Comparison of ENCODE assay signal across 1 cellular context in genomic region chr5:37086466-37087178, GRCh38.
TF ChIP-seq lines count a peak whose summit lies in the region.

No MANE protein-coding gene starts in this region.

TF ChIP-seq in HepG2, 621 proteins besides CTCF, POLR2A, EP300 and RAD21 (continued from another document and continues in another):
- TF ChIP-seq ZNF142 (CRISPR knock-in tag; IDR thresholded peaks at IDR 0.05) (no peak), NRL (CRISPR knock-in tag; IDR thresholded peaks at IDR 0.05; ENCODE audit: borderline replicate concordance) (no peak), ZNF367 (CRISPR knock-in tag; IDR thresholded peaks at IDR 0.05; ENCODE audit: borderline replicate concordance) (no peak), TRIM24 (CRISPR knock-in tag; IDR thresholded peaks at IDR 0.05) (no peak), YEATS2 (CRISPR knock-in tag; IDR thresholded peaks at IDR 0.05; ENCODE audit: borderline replicate concordance) (no peak), ZNF619 (CRISPR knock-in tag; IDR thresholded peaks at IDR 0.05) (no peak), RARA (CRISPR knock-in tag; IDR thresholded peaks at IDR 0.05) (0 out of 2 replicates have a peak, but pooled peaks have one; percentile 10), SMYD3 (CRISPR knock-in tag; IDR thresholded peaks at IDR 0.05) (no peak), ZBTB8A (CRISPR knock-in tag; IDR thresholded peaks at IDR 0.05; ENCODE audit: borderline replicate concordance, low read depth) (no peak), SIN3B (IDR thresholded peaks at IDR 0.05; ENCODE audit: low read length) (no peak), HMG20B (CRISPR knock-in tag; conservative IDR thresholded peaks at IDR 0.05) (0 out of 2 replicates have a peak, but pooled peaks have one; percentile 19), ZNF253 (CRISPR knock-in tag; IDR thresholded peaks at IDR 0.05; ENCODE audit: borderline replicate concordance) (no peak), RBAK (CRISPR knock-in tag; IDR thresholded peaks at IDR 0.05) (no peak), NKX3-1 (CRISPR knock-in tag; IDR thresholded peaks at IDR 0.05) (no peak), ZNF17 (CRISPR knock-in tag; IDR thresholded peaks at IDR 0.05) (no peak), FOXA3 (CRISPR knock-in tag; IDR thresholded peaks at IDR 0.05) (peak; percentile 73), TP53 (CRISPR knock-in tag; conservative IDR thresholded peaks at IDR 0.05) (no peak), SKIL (CRISPR knock-in tag; IDR thresholded peaks at IDR 0.05; ENCODE audit: borderline replicate concordance) (no peak), THYN1 (CRISPR knock-in tag; IDR thresholded peaks at IDR 0.05; ENCODE audit: borderline replicate concordance, low read depth) (no peak), FOSL1 (CRISPR knock-in tag; IDR thresholded peaks at IDR 0.05; ENCODE audit: borderline replicate concordance) (no peak), ZNF225 (CRISPR knock-in tag; IDR thresholded peaks at IDR 0.05) (no peak), TBX3 (IDR thresholded peaks at IDR 0.05; ENCODE audit: borderline replicate concordance) (peak; percentile 94), NFYC (CRISPR knock-in tag; IDR thresholded peaks at IDR 0.05) (no peak), TGIF2 (CRISPR knock-in tag; IDR thresholded peaks at IDR 0.05) (no peak)
- TF ChIP-seq, protein P1, sequence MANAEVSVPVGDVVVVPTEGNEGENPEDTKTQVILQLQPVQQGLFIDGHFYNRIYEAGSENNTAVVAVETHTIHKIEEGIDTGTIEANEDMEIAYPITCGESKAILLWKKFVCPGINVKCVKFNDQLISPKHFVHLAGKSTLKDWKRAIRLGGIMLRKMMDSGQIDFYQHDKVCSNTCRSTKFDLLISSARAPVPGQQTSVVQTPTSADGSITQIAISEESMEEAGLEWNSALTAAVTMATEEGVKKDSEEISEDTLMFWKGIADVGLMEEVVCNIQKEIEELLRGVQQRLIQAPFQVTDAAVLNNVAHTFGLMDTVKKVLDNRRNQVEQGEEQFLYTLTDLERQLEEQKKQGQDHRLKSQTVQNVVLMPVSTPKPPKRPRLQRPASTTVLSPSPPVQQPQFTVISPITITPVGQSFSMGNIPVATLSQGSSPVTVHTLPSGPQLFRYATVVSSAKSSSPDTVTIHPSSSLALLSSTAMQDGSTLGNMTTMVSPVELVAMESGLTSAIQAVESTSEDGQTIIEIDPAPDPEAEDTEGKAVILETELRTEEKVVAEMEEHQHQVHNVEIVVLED (CRISPR knock-in tag; IDR thresholded peaks at IDR 0.05; ENCODE audit: borderline replicate concordance) = no peak
- TF ChIP-seq, protein P2, sequence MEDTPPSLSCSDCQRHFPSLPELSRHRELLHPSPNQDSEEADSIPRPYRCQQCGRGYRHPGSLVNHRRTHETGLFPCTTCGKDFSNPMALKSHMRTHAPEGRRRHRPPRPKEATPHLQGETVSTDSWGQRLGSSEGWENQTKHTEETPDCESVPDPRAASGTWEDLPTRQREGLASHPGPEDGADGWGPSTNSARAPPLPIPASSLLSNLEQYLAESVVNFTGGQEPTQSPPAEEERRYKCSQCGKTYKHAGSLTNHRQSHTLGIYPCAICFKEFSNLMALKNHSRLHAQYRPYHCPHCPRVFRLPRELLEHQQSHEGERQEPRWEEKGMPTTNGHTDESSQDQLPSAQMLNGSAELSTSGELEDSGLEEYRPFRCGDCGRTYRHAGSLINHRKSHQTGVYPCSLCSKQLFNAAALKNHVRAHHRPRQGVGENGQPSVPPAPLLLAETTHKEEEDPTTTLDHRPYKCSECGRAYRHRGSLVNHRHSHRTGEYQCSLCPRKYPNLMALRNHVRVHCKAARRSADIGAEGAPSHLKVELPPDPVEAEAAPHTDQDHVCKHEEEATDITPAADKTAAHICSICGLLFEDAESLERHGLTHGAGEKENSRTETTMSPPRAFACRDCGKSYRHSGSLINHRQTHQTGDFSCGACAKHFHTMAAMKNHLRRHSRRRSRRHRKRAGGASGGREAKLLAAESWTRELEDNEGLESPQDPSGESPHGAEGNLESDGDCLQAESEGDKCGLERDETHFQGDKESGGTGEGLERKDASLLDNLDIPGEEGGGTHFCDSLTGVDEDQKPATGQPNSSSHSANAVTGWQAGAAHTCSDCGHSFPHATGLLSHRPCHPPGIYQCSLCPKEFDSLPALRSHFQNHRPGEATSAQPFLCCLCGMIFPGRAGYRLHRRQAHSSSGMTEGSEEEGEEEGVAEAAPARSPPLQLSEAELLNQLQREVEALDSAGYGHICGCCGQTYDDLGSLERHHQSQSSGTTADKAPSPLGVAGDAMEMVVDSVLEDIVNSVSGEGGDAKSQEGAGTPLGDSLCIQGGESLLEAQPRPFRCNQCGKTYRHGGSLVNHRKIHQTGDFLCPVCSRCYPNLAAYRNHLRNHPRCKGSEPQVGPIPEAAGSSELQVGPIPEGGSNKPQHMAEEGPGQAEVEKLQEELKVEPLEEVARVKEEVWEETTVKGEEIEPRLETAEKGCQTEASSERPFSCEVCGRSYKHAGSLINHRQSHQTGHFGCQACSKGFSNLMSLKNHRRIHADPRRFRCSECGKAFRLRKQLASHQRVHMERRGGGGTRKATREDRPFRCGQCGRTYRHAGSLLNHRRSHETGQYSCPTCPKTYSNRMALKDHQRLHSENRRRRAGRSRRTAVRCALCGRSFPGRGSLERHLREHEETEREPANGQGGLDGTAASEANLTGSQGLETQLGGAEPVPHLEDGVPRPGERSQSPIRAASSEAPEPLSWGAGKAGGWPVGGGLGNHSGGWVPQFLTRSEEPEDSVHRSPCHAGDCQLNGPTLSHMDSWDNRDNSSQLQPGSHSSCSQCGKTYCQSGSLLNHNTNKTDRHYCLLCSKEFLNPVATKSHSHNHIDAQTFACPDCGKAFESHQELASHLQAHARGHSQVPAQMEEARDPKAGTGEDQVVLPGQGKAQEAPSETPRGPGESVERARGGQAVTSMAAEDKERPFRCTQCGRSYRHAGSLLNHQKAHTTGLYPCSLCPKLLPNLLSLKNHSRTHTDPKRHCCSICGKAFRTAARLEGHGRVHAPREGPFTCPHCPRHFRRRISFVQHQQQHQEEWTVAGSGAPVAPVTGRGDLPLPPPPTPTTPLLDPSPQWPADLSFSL (CRISPR knock-in tag; IDR thresholded peaks at IDR 0.05) = no peak
- TF ChIP-seq, protein P3, sequence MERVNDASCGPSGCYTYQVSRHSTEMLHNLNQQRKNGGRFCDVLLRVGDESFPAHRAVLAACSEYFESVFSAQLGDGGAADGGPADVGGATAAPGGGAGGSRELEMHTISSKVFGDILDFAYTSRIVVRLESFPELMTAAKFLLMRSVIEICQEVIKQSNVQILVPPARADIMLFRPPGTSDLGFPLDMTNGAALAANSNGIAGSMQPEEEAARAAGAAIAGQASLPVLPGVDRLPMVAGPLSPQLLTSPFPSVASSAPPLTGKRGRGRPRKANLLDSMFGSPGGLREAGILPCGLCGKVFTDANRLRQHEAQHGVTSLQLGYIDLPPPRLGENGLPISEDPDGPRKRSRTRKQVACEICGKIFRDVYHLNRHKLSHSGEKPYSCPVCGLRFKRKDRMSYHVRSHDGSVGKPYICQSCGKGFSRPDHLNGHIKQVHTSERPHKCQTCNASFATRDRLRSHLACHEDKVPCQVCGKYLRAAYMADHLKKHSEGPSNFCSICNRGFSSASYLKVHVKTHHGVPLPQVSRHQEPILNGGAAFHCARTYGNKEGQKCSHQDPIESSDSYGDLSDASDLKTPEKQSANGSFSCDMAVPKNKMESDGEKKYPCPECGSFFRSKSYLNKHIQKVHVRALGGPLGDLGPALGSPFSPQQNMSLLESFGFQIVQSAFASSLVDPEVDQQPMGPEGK (CRISPR knock-in tag; IDR thresholded peaks at IDR 0.05) = 0 out of 2 replicates have a peak, but pooled peaks have one; percentile 13
- TF ChIP-seq, protein P4, sequence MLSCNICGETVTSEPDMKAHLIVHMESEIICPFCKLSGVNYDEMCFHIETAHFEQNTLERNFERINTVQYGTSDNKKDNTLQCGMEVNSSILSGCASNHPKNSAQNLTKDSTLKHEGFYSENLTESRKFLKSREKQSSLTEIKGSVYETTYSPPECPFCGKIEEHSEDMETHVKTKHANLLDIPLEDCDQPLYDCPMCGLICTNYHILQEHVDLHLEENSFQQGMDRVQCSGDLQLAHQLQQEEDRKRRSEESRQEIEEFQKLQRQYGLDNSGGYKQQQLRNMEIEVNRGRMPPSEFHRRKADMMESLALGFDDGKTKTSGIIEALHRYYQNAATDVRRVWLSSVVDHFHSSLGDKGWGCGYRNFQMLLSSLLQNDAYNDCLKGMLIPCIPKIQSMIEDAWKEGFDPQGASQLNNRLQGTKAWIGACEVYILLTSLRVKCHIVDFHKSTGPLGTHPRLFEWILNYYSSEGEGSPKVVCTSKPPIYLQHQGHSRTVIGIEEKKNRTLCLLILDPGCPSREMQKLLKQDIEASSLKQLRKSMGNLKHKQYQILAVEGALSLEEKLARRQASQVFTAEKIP (CRISPR knock-in tag; IDR thresholded peaks at IDR 0.05; ENCODE audit: borderline replicate concordance) = no peak
- TF ChIP-seq, protein P5, sequence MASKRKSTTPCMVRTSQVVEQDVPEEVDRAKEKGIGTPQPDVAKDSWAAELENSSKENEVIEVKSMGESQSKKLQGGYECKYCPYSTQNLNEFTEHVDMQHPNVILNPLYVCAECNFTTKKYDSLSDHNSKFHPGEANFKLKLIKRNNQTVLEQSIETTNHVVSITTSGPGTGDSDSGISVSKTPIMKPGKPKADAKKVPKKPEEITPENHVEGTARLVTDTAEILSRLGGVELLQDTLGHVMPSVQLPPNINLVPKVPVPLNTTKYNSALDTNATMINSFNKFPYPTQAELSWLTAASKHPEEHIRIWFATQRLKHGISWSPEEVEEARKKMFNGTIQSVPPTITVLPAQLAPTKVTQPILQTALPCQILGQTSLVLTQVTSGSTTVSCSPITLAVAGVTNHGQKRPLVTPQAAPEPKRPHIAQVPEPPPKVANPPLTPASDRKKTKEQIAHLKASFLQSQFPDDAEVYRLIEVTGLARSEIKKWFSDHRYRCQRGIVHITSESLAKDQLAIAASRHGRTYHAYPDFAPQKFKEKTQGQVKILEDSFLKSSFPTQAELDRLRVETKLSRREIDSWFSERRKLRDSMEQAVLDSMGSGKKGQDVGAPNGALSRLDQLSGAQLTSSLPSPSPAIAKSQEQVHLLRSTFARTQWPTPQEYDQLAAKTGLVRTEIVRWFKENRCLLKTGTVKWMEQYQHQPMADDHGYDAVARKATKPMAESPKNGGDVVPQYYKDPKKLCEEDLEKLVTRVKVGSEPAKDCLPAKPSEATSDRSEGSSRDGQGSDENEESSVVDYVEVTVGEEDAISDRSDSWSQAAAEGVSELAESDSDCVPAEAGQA (IDR thresholded peaks at IDR 0.05; ENCODE audit: low read depth) = no peak
- TF ChIP-seq, protein P5 (CRISPR knock-in tag; IDR thresholded peaks at IDR 0.05; ENCODE audit: borderline replicate concordance) = no peak
